ENCODE assay signal across 8 cellular contexts in genomic region chr21:18369115-18369514, GRCh38. TPM values are rescaled to one million over a fixed set of nuclear protein-coding genes. Genes with fewer than 3 reads are reported as not detected.
DNase-seq lines count a peak whose midpoint lies in the region; ATAC-seq and TF ChIP-seq lines count a peak whose summit lies in the region.

No MANE protein-coding gene starts in this region.

- ATAC-seq in naive thymus-derived CD8-positive, alpha-beta T cell, result no peak

- TF ChIP-seq CTCF in epithelial cell of esophagus (IDR thresholded peaks at IDR 0.05; ENCODE audit: insufficient read depth, low read depth, low read length, missing control alignments) (no peak), retinal pigment epithelial cell (conservative IDR thresholded peaks at IDR 0.05; ENCODE audit: low read depth, low read length) (peak; percentile 66), foreskin fibroblast (IDR thresholded peaks at IDR 0.05; ENCODE audit: low read depth, low read length) (no peak)

- H3K4me1 Mint-ChIP-seq in naive thymus-derived CD8-positive, alpha-beta T cell, result peaks cover 0 to 4% (median 0%) of the 10 kb centered on the region in 4 donors

- POLR2A ChIA-PET in naive thymus-derived CD8-positive, alpha-beta T cell (lab: Charles Lee), result no interaction called here

- H3K9me3 Mint-ChIP-seq in naive thymus-derived CD8-positive, alpha-beta T cell, result no peaks in the 10 kb centered on the region

- H3K27ac Mint-ChIP-seq in naive thymus-derived CD8-positive, alpha-beta T cell, result no peak overlapping the region

- DNase-seq in NCI-H1436 (lab: John Stamatoyannopoulos, UW) (peak; percentile 25), NCI-H1436 treated with DMSO at 0.1 percent for 48 hours (lab: John Stamatoyannopoulos, UW) (no peak), NCI-H748 (lab: John Stamatoyannopoulos, UW; ENCODE audit: unreplicated experiment) (peak; percentile 62), epithelial cell of esophagus (ENCODE audit: low read depth) (peak; percentile 1), retinal pigment epithelial cell (ENCODE audit: low read depth) (peak; percentile 78), foreskin fibroblast (no peak), activated gamma-delta T cell treated with Interleukin-2 at 50 U/mL for 16 hours (no peak)
- DNase-seq in naive thymus-derived CD8-positive, alpha-beta T cell, result no peak

- H3K4me3 Mint-ChIP-seq in naive thymus-derived CD8-positive, alpha-beta T cell, result no peak overlapping the region

- H3K4me3 ChIP-seq in epithelial cell of esophagus (ENCODE audit: low read length) (no peak overlapping the region), retinal pigment epithelial cell (ENCODE audit: low read length) (no peak overlapping the region), foreskin fibroblast (ENCODE audit: low read depth in 1 of 2, low read length in 2 of 2) (no peak overlapping the region)

- no peaks in the 10 kb centered on the region for H3K27me3 Mint-ChIP-seq in naive thymus-derived CD8-positive, alpha-beta T cell

- no peaks in the 10 kb centered on the region for H3K36me3 Mint-ChIP-seq in naive thymus-derived CD8-positive, alpha-beta T cell

RNA-seq across cellular contexts. Expression of gene TMPRSS15, which starts 34.5 kb away (rescaled TPM):
- total RNA-seq in naive thymus-derived CD8-positive, alpha-beta T cell, result not detected
- polyA plus RNA-seq in naive thymus-derived CD8-positive, alpha-beta T cell, result not detected

Comparison
In these comparisons a context has a peak if more than half of its experiments do, and no peak if none do; other contexts are left out.
1. DNase-seq: peak in NCI-H1436 (single experiment), NCI-H748 (single experiment), epithelial cell of esophagus (single experiment) and retinal pigment epithelial cell (single experiment); none in NCI-H1436 treated with DMSO at 0.1 percent for 48 hours (single experiment), foreskin fibroblast (0 of 2), naive thymus-derived CD8-positive, alpha-beta T cell (0 of 10) and activated gamma-delta T cell treated with Interleukin-2 at 50 U/mL for 16 hours (single experiment).